2 cellular contexts compared by ENCODE assay signal in the genomic region with DNA sequence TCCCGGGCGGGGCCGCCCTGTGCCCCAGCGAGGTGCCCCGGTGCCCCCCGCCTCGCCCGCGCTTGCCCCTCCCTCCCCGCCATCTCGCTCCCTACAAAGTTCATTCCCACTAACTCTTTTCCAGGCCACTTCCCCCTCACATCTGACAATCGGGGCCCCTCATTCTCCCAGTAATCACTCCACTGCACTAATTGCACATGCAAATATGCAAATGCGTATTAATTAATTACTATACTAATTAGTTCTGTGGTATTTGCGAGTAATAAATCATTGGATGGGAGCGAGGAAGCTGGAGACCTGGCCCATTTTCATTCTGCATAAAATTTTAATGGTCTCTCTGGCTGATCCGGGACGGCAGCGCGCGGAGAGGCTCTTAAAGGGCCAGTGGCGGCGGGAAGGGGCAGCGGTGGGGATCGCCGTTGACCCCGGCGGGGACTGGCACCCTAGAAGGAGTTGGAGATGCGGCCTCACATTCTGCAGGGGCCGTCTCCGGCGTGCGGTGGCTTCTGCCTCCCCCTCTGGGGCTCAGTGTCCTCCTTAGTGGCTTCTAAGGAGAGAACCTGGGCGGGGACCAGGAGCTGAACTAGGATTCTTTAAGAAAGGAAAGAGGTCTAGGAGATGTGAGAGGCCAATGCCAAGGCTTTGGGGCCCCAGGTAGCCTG.
TF ChIP-seq lines count a peak whose summit lies in the region.

No MANE protein-coding gene starts in this region.

TF ChIP-seq in Ishikawa, 13 proteins besides CTCF, POLR2A, EP300 and RAD21:
- peak; percentile 54; the same call in 1 of the 2 replicates for TF ChIP-seq NFIC (IDR thresholded peaks at IDR 0.05)
- 0 out of 2 replicates have a peak, but pooled peaks have one; percentile 24 for TF ChIP-seq YY1 (IDR thresholded peaks at IDR 0.05; ENCODE audit: low read depth)
- TF ChIP-seq FOXM1 (IDR thresholded peaks at IDR 0.05; ENCODE audit: borderline replicate concordance, low read depth) = no peak
- no peak for TF ChIP-seq CREB1 (IDR thresholded peaks at IDR 0.05; ENCODE audit: low read depth)
- TF ChIP-seq TCF12 (IDR thresholded peaks at IDR 0.05; ENCODE audit: low read depth) = 0 out of 2 replicates have a peak, but pooled peaks have one; percentile 34
- TF ChIP-seq, protein P1, sequence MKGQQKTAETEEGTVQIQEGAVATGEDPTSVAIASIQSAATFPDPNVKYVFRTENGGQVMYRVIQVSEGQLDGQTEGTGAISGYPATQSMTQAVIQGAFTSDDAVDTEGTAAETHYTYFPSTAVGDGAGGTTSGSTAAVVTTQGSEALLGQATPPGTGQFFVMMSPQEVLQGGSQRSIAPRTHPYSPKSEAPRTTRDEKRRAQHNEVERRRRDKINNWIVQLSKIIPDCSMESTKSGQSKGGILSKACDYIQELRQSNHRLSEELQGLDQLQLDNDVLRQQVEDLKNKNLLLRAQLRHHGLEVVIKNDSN (IDR thresholded peaks at IDR 0.05) = no peak
- no peak for TF ChIP-seq TEAD4 (IDR thresholded peaks at IDR 0.05)
- TF ChIP-seq, protein P2, sequence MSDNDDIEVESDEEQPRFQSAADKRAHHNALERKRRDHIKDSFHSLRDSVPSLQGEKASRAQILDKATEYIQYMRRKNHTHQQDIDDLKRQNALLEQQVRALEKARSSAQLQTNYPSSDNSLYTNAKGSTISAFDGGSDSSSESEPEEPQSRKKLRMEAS (IDR thresholded peaks at IDR 0.05) = peak; percentile 86

TF ChIP-seq in GM12878, 131 proteins besides CTCF, POLR2A, EP300 and RAD21:
- TF ChIP-seq ZNF207 (IDR thresholded peaks at IDR 0.05; ENCODE audit: borderline replicate concordance) (no peak), POU2F2 (IDR thresholded peaks at IDR 0.05; ENCODE audit: borderline replicate concordance, low read depth, low read length) (peak; percentile 81; the same call in 1 of the 3 replicates)
